9 cellular contexts compared by ENCODE assay signal in genomic region chr2:101759162-101759561, GRCh38.
DNase-seq lines count a peak whose midpoint lies in the region; ATAC-seq and TF ChIP-seq lines count a peak whose summit lies in the region.
"Had no signal": no experiment of that assay in that cellular context is flagged by ENCODE, and none has a peak within 500 bp of the region (broad histone marks: within the 10 kb centered on the region; RNA-seq: fewer than 3 reads in every experiment).

No MANE protein-coding gene starts in this region.

- no peak for TF ChIP-seq CTCF in WI38 (IDR thresholded peaks at IDR 0.05; ENCODE audit: low read depth, low read length)

- DNase-seq in GOT3 (lab: John Stamatoyannopoulos, UW) (peak; percentile 3), foreskin melanocyte (peak; percentile 79), smooth muscle cell of the brain vasculature (ENCODE audit: low read depth, low spot score) (peak; percentile 73), C1 segment of cervical spinal cord (lab: John Stamatoyannopoulos, UW) (no peak), NCI-H526 treated with DMSO at 0.1 percent for 48 hours (lab: John Stamatoyannopoulos, UW) (no peak)
- DNase-seq: NCI-H748 treated with DMSO at 0.1 percent for 48 hours had no signal

- H3K4me3 ChIP-seq in WI38 (ENCODE audit: low read depth, low read length) = 0 out of 2 replicates have a peak overlapping the region, but pooled peaks have one; percentile 5

- ATAC-seq in HG02610 (IDR thresholded peaks at IDR 0.05; ENCODE audit: unreplicated experiment) (no peak), HG02798 (IDR thresholded peaks at IDR 0.05; ENCODE audit: poor library complexity, unreplicated experiment) (no peak)

Comparison
In these comparisons a context has a peak if more than half of its experiments do, and no peak if none do; other contexts are left out.
1. DNase-seq: peak in GOT3 (single experiment), foreskin melanocyte (single experiment) and smooth muscle cell of the brain vasculature (single experiment); none in C1 segment of cervical spinal cord (0 of 14) and NCI-H526 treated with DMSO at 0.1 percent for 48 hours (single experiment).